Comparison of ENCODE assay signal across 8 cellular contexts in genomic region chr1:162560303-162561036, GRCh38. TPM values are rescaled to one million over a fixed set of nuclear protein-coding genes. Genes with fewer than 3 reads are reported as not detected.
A peak's percentile ranks its signal among the peaks of the same experiment; 100 is the strongest.
DNase-seq lines count a peak whose midpoint lies in the region; TF ChIP-seq lines count a peak whose summit lies in the region.

No MANE protein-coding gene starts in this region.

- no peaks in the 10 kb centered on the region for H3K9me3 ChIP-seq in H9 (ENCODE audit: control insufficient read depth, low read depth, low read length)
- peaks cover 2% of the 10 kb centered on the region for H3K9me3 ChIP-seq in trophoblast cell (ENCODE audit: insufficient read depth, low read depth, low read length)

- H2BK12ac ChIP-seq in H9 (ENCODE audit: insufficient read length, low read depth, low read length) (no peak overlapping the region), trophoblast cell (ENCODE audit: low read length) (no peak overlapping the region)

- no peak overlapping the region for H4K8ac ChIP-seq in H9 (replicated peaks; ENCODE audit: insufficient read length, low read depth, low read length)
- peak overlapping the region; percentile 81 for H4K8ac ChIP-seq in trophoblast cell (ENCODE audit: low read depth, low read length)

- H3K36me3 Mint-ChIP-seq in H9 (ENCODE audit: insufficient read depth in 1 of 3, low read depth in 3 of 3): no peaks in the 10 kb centered on the region
- H3K36me3 Mint-ChIP-seq in T-helper 1 cell treated with Interleukin-12 subunit alpha and Interleukin-12 subunit beta and Interleukin-4 antibody, amounts not matched to agents 30 μg/mL and 1 μg/mL, for 36 hours (ENCODE audit: low read depth): no peaks in the 10 kb centered on the region

- H3K4ac ChIP-seq in H9 (ENCODE audit: low read depth, low read length) (no peak overlapping the region), trophoblast cell (ENCODE audit: low read depth, low read length) (peak overlapping the region; percentile 13)

- H3K27me3 ChIP-seq in H9 (ENCODE audit: insufficient read depth, low read length) (no peaks in the 10 kb centered on the region), trophoblast cell (ENCODE audit: insufficient read depth, low read length) (no peaks in the 10 kb centered on the region)

- H2BK20ac ChIP-seq in H9 (ENCODE audit: low read depth, low read length, poor library complexity, severe bottlenecking): no peak overlapping the region

- H3K4me3 Mint-ChIP-seq in H9: peak overlapping the region; percentile 84 to 89
- H3K4me3 Mint-ChIP-seq in T-helper 1 cell treated with Interleukin-12 subunit alpha and Interleukin-12 subunit beta and Interleukin-4 antibody, amounts not matched to agents 30 μg/mL and 1 μg/mL, for 36 hours: peak overlapping the region; percentile 89

- H3K27ac ChIP-seq in H9 (ENCODE audit: insufficient read length, low read depth, low read length) (no peak overlapping the region), trophoblast cell (ENCODE audit: low read depth, low read length) (peak overlapping the region; percentile 62)

- H3K79me2 ChIP-seq in H9 (ENCODE audit: insufficient read depth, low read length): no peaks in the 10 kb centered on the region; the same call in 1 of the 2 replicates
- peaks cover 7% of the 10 kb centered on the region for H3K79me2 ChIP-seq in trophoblast cell (ENCODE audit: control insufficient read depth, insufficient read depth, low read length, poor library complexity)

- no peak overlapping the region for H4K5ac ChIP-seq in H9 (ENCODE audit: insufficient read length, low read depth, low read length)

- no peaks in the 10 kb centered on the region for H3K9me3 Mint-ChIP-seq in H9
- no peaks in the 10 kb centered on the region for H3K9me3 Mint-ChIP-seq in T-helper 1 cell treated with Interleukin-12 subunit alpha and Interleukin-12 subunit beta and Interleukin-4 antibody, amounts not matched to agents 30 μg/mL and 1 μg/mL, for 36 hours

- H2BK5ac ChIP-seq in H9 (ENCODE audit: insufficient read length, low read length) (no peak overlapping the region), trophoblast cell (ENCODE audit: low read depth, low read length, poor library complexity) (peak overlapping the region; percentile 24)

- DNase-seq in H9: peak; percentile 26
- no peak for DNase-seq in fibroblast of the aortic adventitia (ENCODE audit: low read depth)
- DNase-seq in trophoblast cell: peak in 1 of 2 donors; percentile 41
- DNase-seq in epidermal melanocyte (ENCODE audit: insufficient read length, low spot score): no peak
- no peak for DNase-seq in NCI-H2081 treated with DMSO at 0.1 percent for 48 hours (lab: John Stamatoyannopoulos, UW)
- DNase-seq in COR-L47 (lab: John Stamatoyannopoulos, UW): no peak
- DNase-seq in stimulated activated CD8-positive, alpha-beta memory T cell treated with anti-CD3 and anti-CD28 coated beads, Interleukin-4, amount 100 ng/mL, for 48 hours: no peak

- peak overlapping the region; percentile 39 for H3K9ac ChIP-seq in H9 (ENCODE audit: extremely low read depth, insufficient read length, low read length)
- peak overlapping the region; percentile 94 for H3K9ac ChIP-seq in trophoblast cell (ENCODE audit: low read length)

- H2BK15ac ChIP-seq in H9 (ENCODE audit: low read depth, low read length): no peak overlapping the region

- H3K23me2 ChIP-seq in H9 (ENCODE audit: insufficient read length, low read depth, low read length, poor library complexity, severe bottlenecking): peaks cover 5% of the 10 kb centered on the region

- H2AFZ ChIP-seq in H9 (ENCODE audit: low read length) (no peak overlapping the region), trophoblast cell (ENCODE audit: insufficient read depth, low read length, poor library complexity) (peak overlapping the region; percentile 18)

- H3K4me1 ChIP-seq in H9 (ENCODE audit: insufficient read depth, low read length) (no peaks in the 10 kb centered on the region; the same call in 1 of the 2 replicates), trophoblast cell (ENCODE audit: control insufficient read depth in 1 of 2, insufficient read depth in 2 of 2, low read length in 2 of 2) (peaks cover 3 to 4% of the 10 kb centered on the region in 2 experiments)

- no CpG with 5 or more reads among the region's 9 CpGs for WGBS in H9 (ENCODE audit: extremely low coverage, insufficient read length, low lambda C conversion rate)
- no CpG with 5 or more reads among the region's 9 CpGs for WGBS in trophoblast cell (ENCODE audit: extremely low coverage, insufficient coverage, insufficient read length)

- H3K23ac ChIP-seq in H9 (ENCODE audit: insufficient read length, low read depth, low read length): no peak overlapping the region
- no peak overlapping the region for H3K23ac ChIP-seq in trophoblast cell (ENCODE audit: low read length)

- H2BK120ac ChIP-seq in H9 (ENCODE audit: low read depth, low read length, poor library complexity, severe bottlenecking): no peak overlapping the region
- no peak overlapping the region for H2BK120ac ChIP-seq in trophoblast cell (ENCODE audit: insufficient read depth, low read length, poor library complexity)

- H3T11ph ChIP-seq in H9 (ENCODE audit: low read length): no peak overlapping the region

- peaks cover 18 to 19% of the 10 kb centered on the region in 2 experiments for H3K4me1 Mint-ChIP-seq in H9
- peaks cover 30% of the 10 kb centered on the region for H3K4me1 Mint-ChIP-seq in T-helper 1 cell treated with Interleukin-12 subunit alpha and Interleukin-12 subunit beta and Interleukin-4 antibody, amounts not matched to agents 30 μg/mL and 1 μg/mL, for 36 hours (ENCODE audit: low read depth)

- H3K36me3 ChIP-seq in trophoblast cell (ENCODE audit: control insufficient read depth in 1 of 2, insufficient read depth in 2 of 2, low read length in 2 of 2): no peaks in the 10 kb centered on the region

- no peak overlapping the region for H2AK5ac ChIP-seq in H9 (ENCODE audit: insufficient read length, low read length)
- H2AK5ac ChIP-seq in trophoblast cell (ENCODE audit: low read length): no peak overlapping the region

- peak overlapping the region; percentile 95; the same call in 1 of the 2 replicates for H3K14ac ChIP-seq in H9 (ENCODE audit: insufficient read depth, low read length)
- no peak overlapping the region for H3K14ac ChIP-seq in trophoblast cell (ENCODE audit: low read length)

- H3K4me2 ChIP-seq in H9 (ENCODE audit: insufficient read depth, insufficient read length, low read length) (peak overlapping the region; percentile 71), trophoblast cell (ENCODE audit: low read length) (peak overlapping the region; percentile 94)

- H3K4me3 ChIP-seq in fibroblast of the aortic adventitia (ENCODE audit: low read depth, low read length): peak overlapping the region; percentile 70
- H3K4me3 ChIP-seq in trophoblast cell (ENCODE audit: low read depth, low read length): no peak overlapping the region

- H4K12ac ChIP-seq in trophoblast cell (ENCODE audit: low read depth, low read length): peak overlapping the region; percentile 2

- H4K91ac ChIP-seq in H9 (ENCODE audit: insufficient read length, low read depth, low read length) (no peak overlapping the region), trophoblast cell (ENCODE audit: low read depth, low read length) (peak overlapping the region; percentile 11)

- H3K56ac ChIP-seq in H9 (ENCODE audit: insufficient read length, low read depth, low read length): no peak overlapping the region

- peak overlapping the region; percentile 60 to 96 (median 88); a peak in 5 of 7 replicates for H3K27ac Mint-ChIP-seq in H9
- peak overlapping the region; percentile 91 for H3K27ac Mint-ChIP-seq in T-helper 1 cell treated with Interleukin-12 subunit alpha and Interleukin-12 subunit beta and Interleukin-4 antibody, amounts not matched to agents 30 μg/mL and 1 μg/mL, for 36 hours

- peaks cover 4% of the 10 kb centered on the region for H3K27me3 Mint-ChIP-seq in H9 (ENCODE audit: low read depth)
- H3K27me3 Mint-ChIP-seq in T-helper 1 cell treated with Interleukin-12 subunit alpha and Interleukin-12 subunit beta and Interleukin-4 antibody, amounts not matched to agents 30 μg/mL and 1 μg/mL, for 36 hours (ENCODE audit: low read depth): no peaks in the 10 kb centered on the region

- H3K79me1 ChIP-seq in H9 (ENCODE audit: insufficient read depth, low read depth, low read length, poor library complexity, severe bottlenecking): peaks cover 3% of the 10 kb centered on the region
- H3K79me1 ChIP-seq in trophoblast cell (ENCODE audit: low read length): peaks cover 9% of the 10 kb centered on the region

- peaks cover 2% of the 10 kb centered on the region for H4K20me1 ChIP-seq in H9 (ENCODE audit: control insufficient read depth, insufficient read depth, insufficient read length)

- H3K18ac ChIP-seq in H9 (ENCODE audit: insufficient read length, low read depth, low read length): peak overlapping the region; percentile 27
- peak overlapping the region; percentile 6 for H3K18ac ChIP-seq in trophoblast cell (ENCODE audit: low read length)

- no peak for TF ChIP-seq CTCF in H9 (conservative IDR thresholded peaks at IDR 0.05)
- TF ChIP-seq CTCF in fibroblast of the aortic adventitia (IDR thresholded peaks at IDR 0.05; ENCODE audit: insufficient read depth, low read length): no peak

RNA-seq across cellular contexts. Expression of gene UAP1, which starts 1.1 kb away (rescaled TPM):
- 25.8 and 26.9 TPM in 2 replicates for total RNA-seq in H9 (2021)
- total RNA-seq in fibroblast of the aortic adventitia (ENCODE audit: low replicate concordance): 109 and 112 TPM in 2 replicates
- polyA plus RNA-seq in trophoblast cell (2013): 39.2 and 40.5 TPM in 2 replicates
